In the genomic region with DNA sequence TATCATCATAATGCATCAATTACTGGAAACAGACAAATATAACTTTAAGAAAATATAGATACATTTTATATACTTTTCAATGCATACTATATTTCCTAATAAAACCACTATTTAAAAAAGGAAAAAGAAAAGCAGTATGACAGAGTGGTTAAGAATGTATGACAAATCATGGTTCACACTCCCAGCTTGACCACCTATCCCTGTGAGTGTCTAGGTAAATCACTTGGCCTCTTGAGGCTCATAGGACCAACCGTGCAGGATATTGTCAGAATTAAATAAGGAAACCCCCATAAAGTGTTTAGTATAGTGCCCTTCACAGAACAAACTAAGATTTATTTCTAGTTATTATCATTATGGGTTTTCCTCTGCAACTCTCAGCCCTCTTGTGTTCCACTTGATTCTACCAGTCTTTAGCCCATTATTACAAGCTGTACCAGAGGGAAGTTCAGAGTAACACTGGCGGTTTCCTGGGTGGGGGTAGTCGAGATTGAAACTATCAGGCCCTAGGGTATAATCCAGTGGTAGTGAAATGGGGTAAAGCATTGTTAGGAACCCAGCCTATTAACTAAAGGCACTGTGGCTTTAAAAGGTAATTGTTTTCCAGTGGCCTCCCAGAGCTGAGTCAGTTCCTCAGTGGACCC, we compare ENCODE assay signal across 1 cellular context.
TF ChIP-seq lines count a peak whose summit lies in the region.

No MANE protein-coding gene starts in this region.

TF ChIP-seq in IMR-90, 13 proteins besides CTCF, POLR2A, EP300 and RAD21:
- TF ChIP-seq, protein P1, sequence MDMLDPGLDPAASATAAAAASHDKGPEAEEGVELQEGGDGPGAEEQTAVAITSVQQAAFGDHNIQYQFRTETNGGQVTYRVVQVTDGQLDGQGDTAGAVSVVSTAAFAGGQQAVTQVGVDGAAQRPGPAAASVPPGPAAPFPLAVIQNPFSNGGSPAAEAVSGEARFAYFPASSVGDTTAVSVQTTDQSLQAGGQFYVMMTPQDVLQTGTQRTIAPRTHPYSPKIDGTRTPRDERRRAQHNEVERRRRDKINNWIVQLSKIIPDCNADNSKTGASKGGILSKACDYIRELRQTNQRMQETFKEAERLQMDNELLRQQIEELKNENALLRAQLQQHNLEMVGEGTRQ (IDR thresholded peaks at IDR 0.05; ENCODE audit: low read depth, low read length): no peak
- TF ChIP-seq FOS (IDR thresholded peaks at IDR 0.05; ENCODE audit: low read depth, low read length): no peak
- no peak for TF ChIP-seq MAFK (IDR thresholded peaks at IDR 0.05; ENCODE audit: low read depth, low read length)
- no peak for TF ChIP-seq MXI1 (IDR thresholded peaks at IDR 0.05; ENCODE audit: borderline replicate concordance, low read depth, low read length)
- no peak for TF ChIP-seq BHLHE40 (IDR thresholded peaks at IDR 0.05; ENCODE audit: low read depth, low read length)
- no peak for TF ChIP-seq CHD1 (IDR thresholded peaks at IDR 0.05; ENCODE audit: low read depth, low read length)
- no peak for TF ChIP-seq NFE2L2 (IDR thresholded peaks at IDR 0.05; ENCODE audit: low read depth, low read length)
- no peak for TF ChIP-seq SMC3 (IDR thresholded peaks at IDR 0.05; ENCODE audit: low read depth, low read length)
TF ChIP-seq in IMR-90: peak in this region for 0.
